8 cellular contexts compared by ENCODE assay signal in the genomic region with DNA sequence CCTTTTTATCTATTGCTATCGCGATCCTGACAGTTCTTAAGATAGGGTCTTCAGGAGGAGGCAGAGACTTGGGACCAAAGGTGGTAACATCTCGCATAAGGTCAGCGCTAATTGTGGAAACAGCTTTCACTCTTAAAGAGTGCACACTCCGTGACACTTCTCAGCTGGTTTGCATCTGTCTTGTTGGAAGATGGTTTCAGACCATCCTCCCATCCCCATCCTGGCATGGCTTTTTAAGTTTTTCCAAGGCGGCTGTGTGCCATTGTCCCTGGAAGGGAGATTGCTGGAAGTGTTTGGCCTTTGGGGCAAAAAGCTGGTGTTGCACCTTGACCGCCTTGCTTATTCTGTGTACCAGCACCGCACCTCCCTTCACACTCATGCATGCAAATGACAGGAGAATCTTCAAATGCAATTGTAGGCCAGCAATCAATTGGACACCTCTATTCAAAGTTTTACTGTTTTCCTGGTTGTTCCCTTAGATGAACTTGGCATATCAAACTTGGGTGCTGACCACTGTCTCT.
DNase-seq lines count a peak whose midpoint lies in the region; ATAC-seq and TF ChIP-seq lines count a peak whose summit lies in the region.

No MANE protein-coding gene starts in this region.

- ATAC-seq in RWPE2 (ENCODE audit: low read depth), result no peak
- no peak for ATAC-seq in GM21576 (IDR thresholded peaks at IDR 0.05; ENCODE audit: unreplicated experiment)
- no peak for ATAC-seq in GM19467 (IDR thresholded peaks at IDR 0.05; ENCODE audit: unreplicated experiment)

- H3K27me3 ChIP-seq in RWPE2 (ENCODE audit: insufficient read depth, poor library complexity, severe bottlenecking) (no peaks in the 10 kb centered on the region), rectal smooth muscle tissue (ENCODE audit: control insufficient read depth, insufficient read depth, low read length) (no peaks in the 10 kb centered on the region)

- H3K27ac ChIP-seq in RWPE2 (ENCODE audit: poor library complexity, severe bottlenecking), result no peak overlapping the region
- peak overlapping the region; percentile 67 for H3K27ac ChIP-seq in rectal smooth muscle tissue (ENCODE audit: low read depth, low read length)

- no peak for TF ChIP-seq CTCF in RWPE2 (IDR thresholded peaks at IDR 0.05; ENCODE audit: poor library complexity, severe bottlenecking)

- H3K9me3 ChIP-seq in RWPE2 (ENCODE audit: severe bottlenecking), result no peaks in the 10 kb centered on the region

- H3K4me1 ChIP-seq in RWPE2 (ENCODE audit: insufficient read depth, poor library complexity, severe bottlenecking) (no peaks in the 10 kb centered on the region), rectal smooth muscle tissue (ENCODE audit: control insufficient read depth, insufficient read depth, low read length) (peaks cover 22% of the 10 kb centered on the region)

- DNase-seq in RWPE2 (ENCODE audit: low spot score) (no peak), fibroblast of peridontal ligament (ENCODE audit: extremely low read depth) (peak; percentile 20), HK-2 (ENCODE audit: unreplicated experiment) (no peak)
- DNase-seq in activated effector memory CD4-positive, alpha-beta T cell treated with Interleukin-2 at 50 U/mL for 16 hours, result no peak

- H3K36me3 ChIP-seq in RWPE2 (ENCODE audit: low read depth) (no peaks in the 10 kb centered on the region), rectal smooth muscle tissue (ENCODE audit: control insufficient read depth, insufficient read depth, low read length) (no peaks in the 10 kb centered on the region)

- H3K9ac ChIP-seq in rectal smooth muscle tissue (ENCODE audit: low read length), result no peak overlapping the region

- H3K4me3 ChIP-seq in GM08714 (ENCODE audit: low read length) (peak overlapping the region; percentile 85), RWPE2 (ENCODE audit: severe bottlenecking) (peak overlapping the region; percentile 76), rectal smooth muscle tissue (ENCODE audit: low read length) (peak overlapping the region; percentile 60)
